23 cellular contexts compared by ENCODE assay signal in the genomic region with DNA sequence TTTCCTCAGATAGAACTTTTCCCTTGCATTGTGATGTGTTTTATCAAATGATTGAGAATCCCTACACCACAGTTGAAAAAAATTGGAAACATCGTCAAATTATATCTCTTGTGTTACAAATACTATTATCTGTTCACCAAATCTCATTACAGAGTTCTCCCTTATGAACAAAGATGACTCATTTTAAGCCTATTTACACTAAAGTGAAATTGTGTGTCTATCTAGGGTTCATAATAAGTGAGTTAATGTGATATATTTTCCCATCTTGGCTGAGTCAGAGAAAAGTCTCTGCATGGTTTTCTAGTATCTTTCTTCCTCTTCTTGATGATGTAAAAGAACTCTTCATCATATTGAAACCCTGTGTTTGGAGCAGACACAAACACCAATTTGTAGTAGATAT.
"Had no signal": no experiment of that assay in that cellular context is flagged by ENCODE, and none has a peak within 500 bp of the region (broad histone marks: within the 10 kb centered on the region; RNA-seq: fewer than 3 reads in every experiment).

No MANE protein-coding gene starts in this region.

- H3K36me3 ChIP-seq: esophagus muscularis mucosa, lower lobe of right lung, ovary, sigmoid colon, stomach, thyroid gland, vagina had no signal

- H3K4me1 Mint-ChIP-seq: endodermal cell; immature natural killer cell; natural killer cell; stimulated activated effector memory CD8-positive, alpha-beta T cell treated with anti-CD3 and anti-CD28 coated beads, Interleukin-12 subunit alpha, Interleukin-12 subunit beta, amount 100 ng/mL, for 72 hours had no signal

- H3K27ac Mint-ChIP-seq: endodermal cell; immature natural killer cell; natural killer cell; stimulated activated effector memory CD8-positive, alpha-beta T cell treated with anti-CD3 and anti-CD28 coated beads, Interleukin-12 subunit alpha, Interleukin-12 subunit beta, amount 100 ng/mL, for 72 hours had no signal

- H3K4me3 ChIP-seq: dorsolateral prefrontal cortex, esophagus muscularis mucosa, lower lobe of right lung, ovary, psoas muscle, sigmoid colon, stomach, thyroid gland, vagina had no signal

- H3K4me3 Mint-ChIP-seq: endodermal cell; immature natural killer cell; natural killer cell; stimulated activated effector memory CD8-positive, alpha-beta T cell treated with anti-CD3 and anti-CD28 coated beads, Interleukin-12 subunit alpha, Interleukin-12 subunit beta, amount 100 ng/mL, for 72 hours had no signal

- ATAC-seq: left ventricle myocardium superior; lower lobe of right lung; natural killer cell; psoas muscle; right cardiac atrium; stimulated activated effector memory CD8-positive, alpha-beta T cell treated with anti-CD3 and anti-CD28 coated beads, Interleukin-12 subunit alpha, Interleukin-12 subunit beta, amount 100 ng/mL, for 72 hours had no signal

- H3K36me3 Mint-ChIP-seq: immature natural killer cell; stimulated activated effector memory CD8-positive, alpha-beta T cell treated with anti-CD3 and anti-CD28 coated beads, Interleukin-12 subunit alpha, Interleukin-12 subunit beta, amount 100 ng/mL, for 72 hours had no signal

- H3K4me1 ChIP-seq: esophagus muscularis mucosa, lower lobe of right lung, psoas muscle, sigmoid colon, stomach, thyroid gland, vagina had no signal

- H3K27me3 ChIP-seq: dorsolateral prefrontal cortex, esophagus muscularis mucosa, ovary, sigmoid colon, stomach, thyroid gland, vagina had no signal

- H3K9me3 ChIP-seq: esophagus muscularis mucosa, lower lobe of right lung, ovary, psoas muscle, sigmoid colon, stomach, thyroid gland, vagina had no signal

- DNase-seq: dorsolateral prefrontal cortex; effector CD8-positive, alpha-beta T cell; endodermal cell; hypothalamus; immature natural killer cell; left ventricle myocardium superior; lower lobe of right lung; natural killer cell; occipital lobe; ovary; posterior cingulate gyrus; psoas muscle; right cardiac atrium; sigmoid colon; stimulated activated CD4-positive, alpha-beta T cell treated with anti-CD3 and anti-CD28 coated beads, Interleukin-2, amount 100 ng/mL, for 24 hours; stimulated activated CD4-positive, alpha-beta T cell treated with anti-CD3 and anti-CD28 coated beads, Interleukin-4, amount 100 ng/mL, for 24 hours; stimulated activated naive CD4-positive, alpha-beta T cell treated with Interleukin-2 at 50 U/mL for 16 hours; stomach; thyroid gland; trophoblast cell had no signal

- H3K27ac ChIP-seq: dorsolateral prefrontal cortex, esophagus muscularis mucosa, lower lobe of right lung, ovary, psoas muscle, sigmoid colon, stomach, thyroid gland, vagina had no signal
